In genomic region chrX:12949927-12950656, GRCh38 we compare ENCODE assay signal across 8 cellular contexts. TPM values are rescaled to one million over a fixed set of nuclear protein-coding genes. Genes with fewer than 3 reads are reported as not detected.
DNase-seq lines count a peak whose midpoint lies in the region; ATAC-seq and TF ChIP-seq lines count a peak whose summit lies in the region.

No MANE protein-coding gene starts in this region.

- H3K4me3 Mint-ChIP-seq in natural killer cell treated with Interleukin-12 subunit alpha and Interleukin-12 subunit beta and Interleukin-15 and Interleukin-18, amount 100 ng/mL, for 72 hours: peak overlapping the region; percentile 83
- peak overlapping the region; percentile 77 to 89 for H3K4me3 Mint-ChIP-seq in stimulated activated naive CD8-positive, alpha-beta T cell treated with anti-CD3 and anti-CD28 coated beads, Interleukin-15, amount 100 ng/mL, for 72 hours

- H3K27ac Mint-ChIP-seq in natural killer cell treated with Interleukin-12 subunit alpha and Interleukin-12 subunit beta and Interleukin-15 and Interleukin-18, amount 100 ng/mL, for 72 hours: peak overlapping the region; percentile 93 to 95
- H3K27ac Mint-ChIP-seq in stimulated activated naive CD8-positive, alpha-beta T cell treated with anti-CD3 and anti-CD28 coated beads, Interleukin-15, amount 100 ng/mL, for 72 hours: peak overlapping the region; percentile 90 to 97

- H3K27me3 Mint-ChIP-seq in natural killer cell treated with Interleukin-12 subunit alpha and Interleukin-12 subunit beta and Interleukin-15 and Interleukin-18, amount 100 ng/mL, for 72 hours: peaks cover 0 to 3% of the 10 kb centered on the region in 2 donors
- H3K27me3 Mint-ChIP-seq in stimulated activated naive CD8-positive, alpha-beta T cell treated with anti-CD3 and anti-CD28 coated beads, Interleukin-15, amount 100 ng/mL, for 72 hours: no peaks in the 10 kb centered on the region

- H3K4me1 Mint-ChIP-seq in natural killer cell treated with Interleukin-12 subunit alpha and Interleukin-12 subunit beta and Interleukin-15 and Interleukin-18, amount 100 ng/mL, for 72 hours (ENCODE audit: low read depth in 2 of 2): peaks cover 37 to 58% of the 10 kb centered on the region in 2 donors
- peaks cover 76% of the 10 kb centered on the region for H3K4me1 Mint-ChIP-seq in stimulated activated naive CD8-positive, alpha-beta T cell treated with anti-CD3 and anti-CD28 coated beads, Interleukin-15, amount 100 ng/mL, for 72 hours

- peak; percentile 73 for DNase-seq in GM04503 (ENCODE audit: low read depth)
- DNase-seq in NK-92 treated with Interleukin-12 subunit alpha and Interleukin-12 subunit beta, amount 100 ng/mL, for 24 hours (lab: John Stamatoyannopoulos, UW): peak; percentile 66
- DNase-seq in activated T-cell treated with anti-CD3 and anti-CD28 coated beads for 1 hour (ENCODE audit: low read depth): peak; percentile 54
- DNase-seq in epithelial cell of proximal tubule (ENCODE audit: low read depth): peak; percentile 61
- DNase-seq in natural killer cell treated with Interleukin-12 subunit alpha and Interleukin-12 subunit beta and Interleukin-15 and Interleukin-18, amount 100 ng/mL, for 72 hours (ENCODE audit: low spot score): peak; percentile 91
- DNase-seq in stimulated activated naive CD8-positive, alpha-beta T cell treated with anti-CD3 and anti-CD28 coated beads, Interleukin-15, amount 100 ng/mL, for 72 hours: peak; percentile 74 to 88
- no peak for DNase-seq in NCI-H2029 (lab: John Stamatoyannopoulos, UW)

- no peak for TF ChIP-seq CTCF in epithelial cell of proximal tubule (conservative IDR thresholded peaks at IDR 0.05; ENCODE audit: low read depth, low read length)

- H3K4me3 ChIP-seq in epithelial cell of proximal tubule (ENCODE audit: low read depth, low read length): no peak overlapping the region

- peak; percentile 49 for ATAC-seq in HG02571 (IDR thresholded peaks at IDR 0.05; ENCODE audit: unreplicated experiment)
- ATAC-seq in natural killer cell treated with Interleukin-12 subunit alpha and Interleukin-12 subunit beta and Interleukin-15 and Interleukin-18, amount 100 ng/mL, for 72 hours: peak; percentile 83 to 89
- peak; percentile 69 for ATAC-seq in stimulated activated naive CD8-positive, alpha-beta T cell treated with anti-CD3 and anti-CD28 coated beads, Interleukin-15, amount 100 ng/mL, for 72 hours

- H3K36me3 Mint-ChIP-seq in natural killer cell treated with Interleukin-12 subunit alpha and Interleukin-12 subunit beta and Interleukin-15 and Interleukin-18, amount 100 ng/mL, for 72 hours: no peaks in the 10 kb centered on the region

- no peaks in the 10 kb centered on the region for H3K9me3 Mint-ChIP-seq in natural killer cell treated with Interleukin-12 subunit alpha and Interleukin-12 subunit beta and Interleukin-15 and Interleukin-18, amount 100 ng/mL, for 72 hours
- H3K9me3 Mint-ChIP-seq in stimulated activated naive CD8-positive, alpha-beta T cell treated with anti-CD3 and anti-CD28 coated beads, Interleukin-15, amount 100 ng/mL, for 72 hours: no peaks in the 10 kb centered on the region

RNA-seq across cellular contexts. Expression of gene TMSB4X, which starts 24.8 kb away (rescaled TPM):
- total RNA-seq in epithelial cell of proximal tubule: 5,522 and 5,862 TPM in 2 replicates
- total RNA-seq in natural killer cell treated with Interleukin-12 subunit alpha and Interleukin-12 subunit beta and Interleukin-15 and Interleukin-18, amount 100 ng/mL, for 72 hours: 1,000 to 10,000 TPM; 2,674 to 5,601 TPM

RNA-seq across cellular contexts. Expression of gene TLR8, which starts 43.7 kb away (rescaled TPM):
- total RNA-seq in epithelial cell of proximal tubule: not detected in 2 replicates
- total RNA-seq in natural killer cell treated with Interleukin-12 subunit alpha and Interleukin-12 subunit beta and Interleukin-15 and Interleukin-18, amount 100 ng/mL, for 72 hours: not detected
